Comparison of ENCODE assay signal across 18 cellular contexts in genomic region chr1:229988534-229988933, GRCh38.
A peak's percentile ranks its signal among the peaks of the same experiment; 100 is the strongest.
DNase-seq lines count a peak whose midpoint lies in the region; ATAC-seq, FAIRE-seq and TF ChIP-seq lines count a peak whose summit lies in the region.
"Had no signal": no experiment of that assay in that cellular context is flagged by ENCODE, and none has a peak within 500 bp of the region (broad histone marks: within the 10 kb centered on the region; RNA-seq: fewer than 3 reads in every experiment).

No MANE protein-coding gene starts in this region.

- H3K36me3 Mint-ChIP-seq in effector memory CD8-positive, alpha-beta T cell (ENCODE audit: insufficient read depth): no peaks in the 10 kb centered on the region
- H3K36me3 Mint-ChIP-seq: CD14-positive monocyte; CD8-positive, alpha-beta T cell had no signal

- intact Hi-C loops in esophagus muscularis mucosa (cut with DNase I): no loop called here
- intact Hi-C loops in prostate gland (cut with DNase I): no loop called here

- ATAC-seq in effector memory CD8-positive, alpha-beta T cell (replicated peaks): no peak
- ATAC-seq: CD8-positive, alpha-beta T cell; HCT116 had no signal

- no peak overlapping the region for H3K4me3 Mint-ChIP-seq in effector memory CD8-positive, alpha-beta T cell
- H3K4me3 Mint-ChIP-seq: B cell; CD14-positive monocyte; CD8-positive, alpha-beta T cell had no signal

- peaks cover 22% of the 10 kb centered on the region for H3K4me1 ChIP-seq in OCI-LY3 (ENCODE audit: low read length)
- H3K4me1 ChIP-seq in esophagus muscularis mucosa: peaks cover 0 to 7% (median 0%) of the 10 kb centered on the region in 4 donors
- H3K4me1 ChIP-seq in prostate gland (replicated peaks): no peaks in the 10 kb centered on the region
- no peaks in the 10 kb centered on the region for H3K4me1 ChIP-seq in hepatocyte (ENCODE audit: insufficient read depth)

- H3K4me2 ChIP-seq in OCI-LY3 (ENCODE audit: low read length) (peak overlapping the region; percentile 52), hepatocyte (no peak overlapping the region)

- H3K9me3 ChIP-seq in OCI-LY3 (ENCODE audit: insufficient read depth, low read length) (no peaks in the 10 kb centered on the region), esophagus muscularis mucosa (no peaks in the 10 kb centered on the region), prostate gland (no peaks in the 10 kb centered on the region), hepatocyte (ENCODE audit: low read depth) (no peaks in the 10 kb centered on the region)

- TF ChIP-seq CTCF in D721Med (IDR thresholded peaks at IDR 0.05; ENCODE audit: insufficient read depth, missing control alignments) (no peak), OCI-LY3 (IDR thresholded peaks at IDR 0.05; ENCODE audit: low read depth, low read length) (no peak), esophagus muscularis mucosa (IDR thresholded peaks at IDR 0.05) (no peak), prostate gland (IDR thresholded peaks at IDR 0.05) (no peak), hepatocyte (IDR thresholded peaks at IDR 0.05; ENCODE audit: poor library complexity) (no peak)

- peak; percentile 53 for FAIRE-seq in D721Med (lab: Jason Lieb, UNC)
- FAIRE-seq: A204.1, H54 had no signal

- WGBS in esophagus muscularis mucosa: 90% methylated on average over 5 of the region's 5 CpGs
- WGBS in prostate gland: 32% methylated on average over 5 of the region's 5 CpGs
- WGBS in hepatocyte (ENCODE audit: low lambda C conversion rate, missing lambda C conversion rate): 76% methylated on average over 5 of the region's 5 CpGs

- DNase-seq in D721Med (ENCODE audit: insufficient read length, low spot score): no peak
- peak; percentile 68 for DNase-seq in esophagus muscularis mucosa (ENCODE audit: extremely low spot score)
- DNase-seq in prostate gland (ENCODE audit: low spot score): peak; percentile 61
- no peak for DNase-seq in NK-92 treated with Interleukin-12 subunit alpha and Interleukin-12 subunit beta, amount 100 ng/mL, for 24 hours (lab: John Stamatoyannopoulos, UW)
- DNase-seq in hepatocyte (ENCODE audit: low spot score): no peak
- no peak for DNase-seq in effector memory CD8-positive, alpha-beta T cell
- DNase-seq: CD8-positive, alpha-beta T cell; COR-L47; DND-41; GDM1; GM23248; IMR-90 had no signal

- no peak for TF ChIP-seq EP300 in esophagus muscularis mucosa (IDR thresholded peaks at IDR 0.05)

- peaks cover 19% of the 10 kb centered on the region for H4K20me1 ChIP-seq in OCI-LY3 (ENCODE audit: insufficient read depth, low read length)
- H4K20me1 ChIP-seq in hepatocyte (ENCODE audit: insufficient read depth, poor library complexity, severe bottlenecking): no peaks in the 10 kb centered on the region

- no peak overlapping the region for H3K9ac ChIP-seq in OCI-LY3 (ENCODE audit: low read length)
- H3K9ac ChIP-seq: GM23248 had no signal

- no peak overlapping the region for H3K4me3 ChIP-seq in OCI-LY3 (ENCODE audit: low read length)
- H3K4me3 ChIP-seq in esophagus muscularis mucosa: no peak overlapping the region
- no peak overlapping the region for H3K4me3 ChIP-seq in prostate gland
- H3K4me3 ChIP-seq in hepatocyte: no peak overlapping the region
- H3K4me3 ChIP-seq: GM23248 had no signal

- H3K27ac ChIP-seq in OCI-LY3 (ENCODE audit: low read length) (no peak overlapping the region), esophagus muscularis mucosa (replicated peaks in 1 of 4) (no peak overlapping the region), prostate gland (no peak overlapping the region), hepatocyte (no peak overlapping the region)
- H3K27ac ChIP-seq: GM23248 had no signal

- TF ChIP-seq POLR2A in esophagus muscularis mucosa (IDR thresholded peaks at IDR 0.05; ENCODE audit: low read depth) (no peak), prostate gland (IDR thresholded peaks at IDR 0.05) (no peak)

- H3K27me3 Mint-ChIP-seq in effector memory CD8-positive, alpha-beta T cell: peaks cover 32 to 40% of the 10 kb centered on the region in 2 donors

- H3K4me1 Mint-ChIP-seq in effector memory CD8-positive, alpha-beta T cell (ENCODE audit: low read depth in 2 of 2): peaks cover 0 to 2% of the 10 kb centered on the region in 2 donors

- H2AFZ ChIP-seq in OCI-LY3 (ENCODE audit: low read depth, low read length) (no peak overlapping the region), hepatocyte (no peak overlapping the region)
- H2AFZ ChIP-seq: GM23248 had no signal

- H3K36me3 ChIP-seq in OCI-LY3 (replicated peaks; ENCODE audit: low read depth, low read length) (no peaks in the 10 kb centered on the region), esophagus muscularis mucosa (no peaks in the 10 kb centered on the region), prostate gland (no peaks in the 10 kb centered on the region), hepatocyte (replicated peaks; ENCODE audit: insufficient read depth, low read depth) (no peaks in the 10 kb centered on the region)

- H3K9me2 ChIP-seq in hepatocyte (replicated peaks; ENCODE audit: insufficient read depth): no peaks in the 10 kb centered on the region

- H3K27me3 ChIP-seq in OCI-LY3 (ENCODE audit: low read depth, low read length) (peaks cover 87% of the 10 kb centered on the region), esophagus muscularis mucosa (no peaks in the 10 kb centered on the region), prostate gland (replicated peaks; ENCODE audit: insufficient read depth) (no peaks in the 10 kb centered on the region), hepatocyte (no peaks in the 10 kb centered on the region)

- H3K9me3 Mint-ChIP-seq in effector memory CD8-positive, alpha-beta T cell: no peaks in the 10 kb centered on the region
- H3K9me3 Mint-ChIP-seq: CD14-positive monocyte; CD8-positive, alpha-beta T cell had no signal

- no peak overlapping the region for H3K27ac Mint-ChIP-seq in effector memory CD8-positive, alpha-beta T cell
- H3K27ac Mint-ChIP-seq: B cell; CD8-positive, alpha-beta T cell had no signal

- H3K79me2 ChIP-seq in OCI-LY3 (ENCODE audit: low read length) (no peaks in the 10 kb centered on the region), hepatocyte (no peaks in the 10 kb centered on the region)

Comparison
In these comparisons a context has a peak if more than half of its experiments do, and no peak if none do; other contexts are left out.
1. DNase-seq: peak in esophagus muscularis mucosa (single experiment) and prostate gland (single experiment); none in D721Med (single experiment), NK-92 treated with Interleukin-12 subunit alpha and Interleukin-12 subunit beta, amount 100 ng/mL, for 24 hours (single experiment), hepatocyte (single experiment) and effector memory CD8-positive, alpha-beta T cell (0 of 3).